Comparison of ENCODE assay signal across 1 cellular context in genomic region chr1:178093150-178093957, GRCh38.
TF ChIP-seq lines count a peak whose summit lies in the region.

No MANE protein-coding gene starts in this region.

TF ChIP-seq in HepG2, 621 proteins besides CTCF, POLR2A, EP300 and RAD21 (continued from another document and continues in another):
- TF ChIP-seq AGO1 (IDR thresholded peaks at IDR 0.05; ENCODE audit: low read depth, low read length, poor library complexity, severe bottlenecking) = no peak
- no peak for TF ChIP-seq PAWR (CRISPR knock-in tag; IDR thresholded peaks at IDR 0.05; ENCODE audit: borderline replicate concordance)
- TF ChIP-seq KAT2B (IDR thresholded peaks at IDR 0.05; ENCODE audit: borderline replicate concordance, low read depth, low read length) = no peak
- no peak for TF ChIP-seq NFRKB (IDR thresholded peaks at IDR 0.05)
- TF ChIP-seq ZNF780A (CRISPR knock-in tag; IDR thresholded peaks at IDR 0.05) = no peak
- TF ChIP-seq HCFC1 (IDR thresholded peaks at IDR 0.05; ENCODE audit: low read depth, low read length) = peak; percentile 42; the same call in 1 of the 2 replicates
- no peak for TF ChIP-seq ARNTL (CRISPR knock-in tag; IDR thresholded peaks at IDR 0.05)
- no peak for TF ChIP-seq DBP (CRISPR knock-in tag; IDR thresholded peaks at IDR 0.05; ENCODE audit: not compliant biosample characterization)
- no peak for TF ChIP-seq ZNF350 (CRISPR knock-in tag; IDR thresholded peaks at IDR 0.05; ENCODE audit: borderline replicate concordance, low read depth)
- no peak for TF ChIP-seq AFF4 (CRISPR knock-in tag; IDR thresholded peaks at IDR 0.05)
- TF ChIP-seq ZNF574 (CRISPR knock-in tag; IDR thresholded peaks at IDR 0.05) = peak; percentile 49; the same call in 1 of the 2 replicates
- no peak for TF ChIP-seq ZNF816 (CRISPR knock-in tag; IDR thresholded peaks at IDR 0.05; ENCODE audit: borderline replicate concordance)
- no peak; the same call in 1 of the 2 replicates for TF ChIP-seq ZNF501 (CRISPR knock-in tag; IDR thresholded peaks at IDR 0.05)
- TF ChIP-seq FOXA3 (CRISPR knock-in tag; IDR thresholded peaks at IDR 0.05) = no peak
- TF ChIP-seq ZNF576 (CRISPR knock-in tag; IDR thresholded peaks at IDR 0.05) = no peak
- no peak for TF ChIP-seq NR2F2 (IDR thresholded peaks at IDR 0.05; ENCODE audit: borderline replicate concordance, low read depth)
- no peak; the same call in 1 of the 2 replicates for TF ChIP-seq SALL2 (CRISPR knock-in tag; IDR thresholded peaks at IDR 0.05)
- TF ChIP-seq NFE2L2 (IDR thresholded peaks at IDR 0.05; ENCODE audit: low read length) = no peak
- TF ChIP-seq MXD1 (CRISPR knock-in tag; IDR thresholded peaks at IDR 0.05) = no peak; the same call in 1 of the 2 replicates
- TF ChIP-seq MEF2D (CRISPR knock-in tag; IDR thresholded peaks at IDR 0.05) = no peak; the same call in 1 of the 2 replicates
- TF ChIP-seq TEAD2 (CRISPR knock-in tag; IDR thresholded peaks at IDR 0.05) = no peak
- TF ChIP-seq NBN (conservative IDR thresholded peaks at IDR 0.05) = no peak
- no peak for TF ChIP-seq KDM1A (CRISPR knock-in tag; IDR thresholded peaks at IDR 0.05)
- TF ChIP-seq SNAPC5 (CRISPR knock-in tag; IDR thresholded peaks at IDR 0.05; ENCODE audit: borderline replicate concordance) = no peak
- no peak for TF ChIP-seq MAFF (IDR thresholded peaks at IDR 0.05; ENCODE audit: low read depth, low read length)
- TF ChIP-seq SOX5 (CRISPR knock-in tag; IDR thresholded peaks at IDR 0.05; ENCODE audit: borderline replicate concordance) = no peak; the same call in 1 of the 2 replicates
- no peak for TF ChIP-seq ZKSCAN8 (CRISPR knock-in tag; IDR thresholded peaks at IDR 0.05; ENCODE audit: borderline replicate concordance)
- no peak for TF ChIP-seq ZFAT (CRISPR knock-in tag; conservative IDR thresholded peaks at IDR 0.05)
- TF ChIP-seq MLXIP (CRISPR knock-in tag; IDR thresholded peaks at IDR 0.05; ENCODE audit: borderline replicate concordance) = no peak
- TF ChIP-seq ZMYM2 (CRISPR knock-in tag; IDR thresholded peaks at IDR 0.05) = no peak
- TF ChIP-seq JARID2 (CRISPR knock-in tag; IDR thresholded peaks at IDR 0.05; ENCODE audit: insufficient replicate concordance) = no peak
- TF ChIP-seq SP140L (CRISPR knock-in tag; IDR thresholded peaks at IDR 0.05; ENCODE audit: borderline replicate concordance) = no peak
- no peak for TF ChIP-seq ZNF34 (CRISPR knock-in tag; IDR thresholded peaks at IDR 0.05; ENCODE audit: borderline replicate concordance)
- TF ChIP-seq ZNF280D (CRISPR knock-in tag; IDR thresholded peaks at IDR 0.05) = 0 out of 2 replicates have a peak, but pooled peaks have one; percentile 38
- no peak for TF ChIP-seq TRIM24 (CRISPR knock-in tag; IDR thresholded peaks at IDR 0.05)
- TF ChIP-seq THAP7 (CRISPR knock-in tag; IDR thresholded peaks at IDR 0.05) = no peak
- TF ChIP-seq NFYC (CRISPR knock-in tag; IDR thresholded peaks at IDR 0.05) = peak; percentile 33; the same call in 1 of the 2 replicates
- no peak for TF ChIP-seq ATF1 (CRISPR knock-in tag; IDR thresholded peaks at IDR 0.05)
- peak; percentile 85 for TF ChIP-seq SP5 (CRISPR knock-in tag; IDR thresholded peaks at IDR 0.05; ENCODE audit: borderline replicate concordance, low read depth)
- 0 out of 2 replicates have a peak, but pooled peaks have one; percentile 46 for TF ChIP-seq ZNF224 (CRISPR knock-in tag; IDR thresholded peaks at IDR 0.05)
- TF ChIP-seq KDM5A (IDR thresholded peaks at IDR 0.05; ENCODE audit: borderline replicate concordance, low read length) = peak; percentile 51; the same call in 1 of the 2 replicates
- TF ChIP-seq BRCA1 (CRISPR knock-in tag; IDR thresholded peaks at IDR 0.05) = no peak; the same call in 1 of the 2 replicates
- TF ChIP-seq IRF9 (CRISPR knock-in tag; IDR thresholded peaks at IDR 0.05; ENCODE audit: borderline replicate concordance) = no peak; the same call in 1 of the 2 replicates
- no peak for TF ChIP-seq EED (CRISPR knock-in tag; IDR thresholded peaks at IDR 0.05)
- no peak for TF ChIP-seq ZNF549 (CRISPR knock-in tag; IDR thresholded peaks at IDR 0.05)
- TF ChIP-seq TBX3 (IDR thresholded peaks at IDR 0.05; ENCODE audit: borderline replicate concordance) = no peak
- peak; percentile 70; the same call in 1 of the 2 replicates for TF ChIP-seq GMEB1 (CRISPR knock-in tag; IDR thresholded peaks at IDR 0.05; ENCODE audit: borderline replicate concordance)
- no peak for TF ChIP-seq HOXD1 (CRISPR knock-in tag; IDR thresholded peaks at IDR 0.05)
- no peak for TF ChIP-seq ZFP36 (IDR thresholded peaks at IDR 0.05; ENCODE audit: borderline replicate concordance, low read depth, low read length, partially characterized antibody)
